ENCODE assay signal across 28 cellular contexts in the genomic region with DNA sequence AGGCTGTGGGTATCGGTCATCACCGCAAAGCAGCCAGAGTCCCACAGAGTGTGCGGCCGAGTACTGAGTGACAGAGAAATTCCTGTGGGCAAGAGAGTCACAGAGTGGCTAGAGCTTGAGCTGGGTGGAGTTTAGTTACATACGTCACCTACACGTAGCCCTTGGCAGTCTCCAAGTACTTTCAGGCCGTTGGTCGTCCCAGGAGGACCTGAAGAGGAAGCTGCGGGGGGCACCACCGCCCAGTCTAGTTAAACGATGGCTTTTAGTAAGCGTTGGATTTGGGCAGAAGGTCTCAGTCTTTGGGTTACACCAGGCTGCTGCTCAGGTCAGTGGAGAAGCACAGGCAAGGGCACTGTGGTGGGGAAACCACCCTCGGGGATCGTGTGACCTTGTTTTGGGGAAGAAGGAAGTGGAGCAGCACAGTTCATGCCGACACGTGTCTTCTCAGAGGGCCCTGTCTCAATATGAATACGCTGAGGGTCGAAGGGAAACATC. TPM values are rescaled to one million over a fixed set of nuclear protein-coding genes. Genes with fewer than 3 reads are reported as not detected.
DNase-seq lines count a peak whose midpoint lies in the region; ATAC-seq and TF ChIP-seq lines count a peak whose summit lies in the region.
"Had no signal": no experiment of that assay in that cellular context is flagged by ENCODE, and none has a peak within 500 bp of the region (broad histone marks: within the 10 kb centered on the region; RNA-seq: fewer than 3 reads in every experiment).

No MANE protein-coding gene starts in this region.

- no peaks in the 10 kb centered on the region for H3K9me2 ChIP-seq in MM.1S (replicated peaks; ENCODE audit: insufficient read depth, low read length)

- no peaks in the 10 kb centered on the region for H3K27me3 ChIP-seq in BLaER1 treated with 17β-estradiol and CSF1 and Interleukin-3, amounts not matched to agents 10 nM and 100 nM
- H3K27me3 ChIP-seq in MM.1S (replicated peaks; ENCODE audit: insufficient read depth, low read length) (no peaks in the 10 kb centered on the region; the same call in 1 of the 2 replicates), osteoblast (ENCODE audit: insufficient read depth, low read length) (peaks cover 6% of the 10 kb centered on the region)
- H3K27me3 ChIP-seq: colonic mucosa, neural progenitor cell had no signal

- H3K79me2 ChIP-seq in MM.1S (ENCODE audit: low read length) (no peaks in the 10 kb centered on the region), osteoblast (ENCODE audit: insufficient read depth, low read length) (no peaks in the 10 kb centered on the region)

- H3K4me2 ChIP-seq in BLaER1 treated with 17β-estradiol and CSF1 and Interleukin-3, amounts not matched to agents 10 nM and 100 nM = peak overlapping the region; percentile 35 to 73 (median 50)
- H3K4me2 ChIP-seq in MM.1S (ENCODE audit: low read depth, low read length) (no peak overlapping the region), osteoblast (ENCODE audit: insufficient read depth, low read length) (peak overlapping the region; percentile 60)
- H3K4me2 ChIP-seq: neural progenitor cell had no signal

- H3K9ac ChIP-seq in BLaER1 treated with 17β-estradiol and CSF1 and Interleukin-3, amounts not matched to agents 10 nM and 100 nM = no peak overlapping the region
- H3K9ac ChIP-seq in MM.1S (ENCODE audit: low read length) = no peak overlapping the region
- H3K9ac ChIP-seq: neural progenitor cell had no signal

- TF ChIP-seq CTCF in MM.1S (IDR thresholded peaks at IDR 0.05; ENCODE audit: low read length) = no peak
- no peak for TF ChIP-seq CTCF in coronary artery (IDR thresholded peaks at IDR 0.05)
- TF ChIP-seq CTCF in osteoblast (IDR thresholded peaks at IDR 0.05; ENCODE audit: extremely low read depth, low read depth, low read length) = no peak

- H3K4me1 ChIP-seq in BLaER1 treated with 17β-estradiol and CSF1 and Interleukin-3, amounts not matched to agents 10 nM and 100 nM = peaks cover 28 to 38% (median 32%) of the 10 kb centered on the region in 10 experiments
- H3K4me1 ChIP-seq in MM.1S (ENCODE audit: low read length) = no peaks in the 10 kb centered on the region
- H3K4me1 ChIP-seq in osteoblast (ENCODE audit: insufficient read depth, low read length) = peaks cover under 1% of the 10 kb centered on the region
- H3K4me1 ChIP-seq: colonic mucosa, prostate gland had no signal

- peaks cover 4 to 27% (median 16%) of the 10 kb centered on the region in 11 experiments; a peak in 13 of 22 replicates for H3K9me3 ChIP-seq in BLaER1 treated with 17β-estradiol and CSF1 and Interleukin-3, amounts not matched to agents 10 nM and 100 nM (replicated peaks in 1 of 11)
- H3K9me3 ChIP-seq in MM.1S (replicated peaks; ENCODE audit: insufficient read depth, low read length) = no peaks in the 10 kb centered on the region
- no peaks in the 10 kb centered on the region for H3K9me3 ChIP-seq in osteoblast (ENCODE audit: low read depth, low read length)
- H3K9me3 ChIP-seq: colonic mucosa, prostate gland had no signal

- peak overlapping the region in 2 of 10 experiments; percentile 7 to 37; a peak in 2 of 20 replicates for H3K4me3 ChIP-seq in BLaER1 treated with 17β-estradiol and CSF1 and Interleukin-3, amounts not matched to agents 10 nM and 100 nM
- H3K4me3 ChIP-seq in MM.1S (ENCODE audit: low read length) (no peak overlapping the region), coronary artery (no peak overlapping the region), osteoblast (ENCODE audit: insufficient read depth, low read length) (peak overlapping the region; percentile 41)
- H3K4me3 ChIP-seq: colonic mucosa, neural progenitor cell, prostate gland, SK-N-MC had no signal

- ATAC-seq in HG02884 (IDR thresholded peaks at IDR 0.05; ENCODE audit: unreplicated experiment) (no peak), HG03175 (IDR thresholded peaks at IDR 0.05; ENCODE audit: unreplicated experiment) (no peak), HG03095 (IDR thresholded peaks at IDR 0.05; ENCODE audit: unreplicated experiment) (no peak)
- ATAC-seq: activated CD8-positive, alpha-beta memory T cell treated with anti-CD3 and anti-CD28 coated beads, Interleukin-2, amount 10 ng/mL, durations not matched to agents 7 days and 5 days; stimulated activated naive CD8-positive, alpha-beta T cell treated with anti-CD3 and anti-CD28 coated beads, Interleukin-15, Interleukin-2, amounts not matched to agents 100 U/mL and 50 U/mL, for 24 hours had no signal

- no peaks in the 10 kb centered on the region for H3K36me3 ChIP-seq in BLaER1 treated with 17β-estradiol and CSF1 and Interleukin-3, amounts not matched to agents 10 nM and 100 nM
- H3K36me3 ChIP-seq in MM.1S (replicated peaks; ENCODE audit: insufficient read depth, low read length) (no peaks in the 10 kb centered on the region), osteoblast (ENCODE audit: insufficient read depth, low read length) (no peaks in the 10 kb centered on the region)
- H3K36me3 ChIP-seq: colonic mucosa, neural progenitor cell, prostate gland, WERI-Rb-1 had no signal

- H2AFZ ChIP-seq in MM.1S (ENCODE audit: low read length) (no peak overlapping the region), osteoblast (ENCODE audit: low read length) (peak overlapping the region; percentile 51)
- H2AFZ ChIP-seq: neural progenitor cell had no signal

- H4K20me1 ChIP-seq in BLaER1 treated with 17β-estradiol and CSF1 and Interleukin-3, amounts not matched to agents 10 nM and 100 nM = no peaks in the 10 kb centered on the region
- H4K20me1 ChIP-seq in MM.1S (ENCODE audit: insufficient read depth, low read length) (no peaks in the 10 kb centered on the region), osteoblast (ENCODE audit: insufficient read depth, low read length) (no peaks in the 10 kb centered on the region)

- H3K27ac ChIP-seq in BLaER1 treated with 17β-estradiol and CSF1 and Interleukin-3, amounts not matched to agents 10 nM and 100 nM = peak overlapping the region in 8 of 11 experiments; percentile 13 to 65 (median 48); a peak in 14 of 22 replicates
- no peak overlapping the region for H3K27ac ChIP-seq in MM.1S (ENCODE audit: low read length)
- no peak overlapping the region for H3K27ac ChIP-seq in coronary artery
- H3K27ac ChIP-seq in osteoblast (ENCODE audit: low read depth, low read length) = no peak overlapping the region
- H3K27ac ChIP-seq: colonic mucosa, neural progenitor cell, prostate gland, SK-N-MC, WERI-Rb-1 had no signal

- DNase-seq in MM.1S (peak; percentile 15), coronary artery (ENCODE audit: low spot score) (peak; percentile 53), osteoblast (ENCODE audit: insufficient read length, low spot score, missing footprints) (no peak), occipital lobe (lab: John Stamatoyannopoulos, UW) (no peak)
- DNase-seq: activated CD4-positive, alpha-beta T cell treated with anti-CD3 and anti-CD28 coated beads, Interleukin-2, amount 10 ng/mL, durations not matched to agents 24 days and 14 days; activated CD8-positive, alpha-beta memory T cell treated with anti-CD3 and anti-CD28 coated beads, Interleukin-2, amount 10 ng/mL, durations not matched to agents 7 days and 5 days; activated naive CD4-positive, alpha-beta T cell treated with anti-CD3 and anti-CD28 coated beads, Interleukin-2, amount 10 ng/mL, durations not matched to agents 7 days and 5 days; amygdala; CD8-positive, alpha-beta memory T cell; colonic mucosa; DMS 273 treated with DMSO at 0.1 percent for 48 hours; NCI-H1694; stimulated activated naive CD8-positive, alpha-beta T cell treated with anti-CD3 and anti-CD28 coated beads, Interleukin-15, Interleukin-2, amounts not matched to agents 100 U/mL and 50 U/mL, for 24 hours; T-helper 2 cell; WERI-Rb-1 had no signal

- no peaks in the 10 kb centered on the region for H3F3A ChIP-seq in MM.1S (ENCODE audit: insufficient read depth, low read length)

RNA-seq across cellular contexts. Expression of gene KIF25, which starts 28.4 kb away (rescaled TPM):
- total RNA-seq in osteoblast = not detected in 2 replicates
- total RNA-seq in occipital lobe = not detected
- total RNA-seq: activated CD4-positive, alpha-beta T cell treated with anti-CD3 and anti-CD28 coated beads, Interleukin-2, amount 10 ng/mL, durations not matched to agents 24 days and 14 days; activated CD8-positive, alpha-beta memory T cell treated with anti-CD3 and anti-CD28 coated beads, Interleukin-2, amount 10 ng/mL, durations not matched to agents 7 days and 5 days; bronchial epithelial cell; CD8-positive, alpha-beta memory T cell; NCI-H460; OCI-LY7 had no signal

RNA-seq across cellular contexts. Expression of gene FRMD1, which starts 53.1 kb away (rescaled TPM):
- under 0.01 TPM in 2 replicates for total RNA-seq in osteoblast
- total RNA-seq in occipital lobe = not detected
- total RNA-seq: A673; activated CD4-positive, alpha-beta T cell treated with anti-CD3 and anti-CD28 coated beads, Interleukin-2, amount 10 ng/mL, durations not matched to agents 24 days and 14 days; activated CD8-positive, alpha-beta memory T cell treated with anti-CD3 and anti-CD28 coated beads, Interleukin-2, amount 10 ng/mL, durations not matched to agents 7 days and 5 days; bronchial epithelial cell; CD8-positive, alpha-beta memory T cell; frontal cortex; H1; NCI-H460; OCI-LY7 had no signal

Comparison
In these comparisons a context has a peak if more than half of its experiments do, and no peak if none do; other contexts are left out.
1. H3K27ac ChIP-seq: peak in BLaER1 treated with 17β-estradiol and CSF1 and Interleukin-3, amounts not matched to agents 10 nM and 100 nM (8 of 11); none in MM.1S (single experiment), coronary artery (0 of 2) and osteoblast (single experiment).
2. DNase-seq: peak in MM.1S (single experiment) and coronary artery (single experiment); none in osteoblast (single experiment) and occipital lobe (single experiment).